In the genomic region with DNA sequence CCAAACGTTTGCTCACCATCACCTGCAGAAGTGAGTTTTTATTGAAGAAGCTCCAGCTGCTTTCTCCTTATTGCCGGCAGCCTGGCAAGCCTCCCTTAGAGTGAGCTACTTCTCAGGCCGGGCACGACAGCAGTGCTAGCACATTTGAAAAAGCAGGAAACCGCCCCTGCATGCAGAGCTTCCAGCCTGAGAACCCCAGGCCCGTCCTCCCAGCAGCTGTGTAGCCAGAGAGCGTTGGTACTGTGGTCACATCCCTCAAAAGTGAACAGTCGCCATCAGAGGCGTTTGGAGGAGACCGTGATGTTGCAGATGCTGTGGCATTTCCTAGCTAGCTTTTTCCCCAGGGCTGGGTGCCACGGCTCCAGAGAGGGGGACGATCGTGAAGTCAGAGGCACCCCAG, we compare ENCODE assay signal across 10 cellular contexts. TPM values are rescaled to one million over a fixed set of nuclear protein-coding genes. Genes with fewer than 3 reads are reported as not detected.
DNase-seq lines count a peak whose midpoint lies in the region; ATAC-seq and TF ChIP-seq lines count a peak whose summit lies in the region.
"Had no signal": no experiment of that assay in that cellular context is flagged by ENCODE, and none has a peak within 500 bp of the region (broad histone marks: within the 10 kb centered on the region; RNA-seq: fewer than 3 reads in every experiment).

No MANE protein-coding gene starts in this region.

- H2BK12ac ChIP-seq in trophoblast cell (ENCODE audit: low read length): no peak overlapping the region

- no peaks in the 10 kb centered on the region for H3K9me3 Mint-ChIP-seq in effector memory CD8-positive, alpha-beta T cell
- H3K9me3 Mint-ChIP-seq in natural killer cell: no peaks in the 10 kb centered on the region

- H3K9ac ChIP-seq in BLaER1: peak overlapping the region; percentile 67
- no peak overlapping the region for H3K9ac ChIP-seq in trophoblast cell (ENCODE audit: low read length)
- H3K9ac ChIP-seq: parathyroid adenoma had no signal

- no CpG with 5 or more reads among the region's 13 CpGs for WGBS in trophoblast cell (ENCODE audit: extremely low coverage, insufficient coverage, insufficient read length)

- no peak overlapping the region for H4K91ac ChIP-seq in trophoblast cell (ENCODE audit: low read depth, low read length)

- H3K27me3 ChIP-seq in BLaER1 (no peaks in the 10 kb centered on the region), trophoblast cell (ENCODE audit: insufficient read depth, low read length) (no peaks in the 10 kb centered on the region)
- H3K27me3 ChIP-seq: foreskin keratinocyte had no signal

- intact Hi-C loops in natural killer cell (cut with micrococcal nuclease): no loop called here

- DNase-seq in T-helper 17 cell (no peak), nucleus accumbens (lab: John Stamatoyannopoulos, UW) (peak in 32 of 56 donors; percentile 26 to 85 (median 69)), natural killer cell (no peak), trophoblast cell (no peak), foreskin melanocyte (no peak)
- DNase-seq in effector memory CD8-positive, alpha-beta T cell: no peak
- no peak for DNase-seq in stimulated activated CD4-positive, alpha-beta T cell treated with anti-CD3 and anti-CD28 coated beads, Interleukin-2, amount 100 ng/mL, for 24 hours
- DNase-seq: foreskin keratinocyte had no signal

- H3K4me1 Mint-ChIP-seq in T-helper 17 cell (peaks cover 52% of the 10 kb centered on the region), natural killer cell (peaks cover 49 to 64% of the 10 kb centered on the region in 2 donors)
- H3K4me1 Mint-ChIP-seq in effector memory CD8-positive, alpha-beta T cell (ENCODE audit: low read depth in 2 of 2): peaks cover 36 to 61% of the 10 kb centered on the region in 2 donors

- H3K4me2 ChIP-seq in BLaER1: peak overlapping the region; percentile 94
- no peak overlapping the region for H3K4me2 ChIP-seq in trophoblast cell (ENCODE audit: low read length)

- no peak overlapping the region for H3K14ac ChIP-seq in trophoblast cell (ENCODE audit: low read length)

- H3K4me3 Mint-ChIP-seq in T-helper 17 cell (peak overlapping the region; percentile 79), natural killer cell (no peak overlapping the region)
- H3K4me3 Mint-ChIP-seq in effector memory CD8-positive, alpha-beta T cell: peak overlapping the region in 1 of 2 donors; percentile 28

- H3K23ac ChIP-seq in trophoblast cell (ENCODE audit: low read length): no peak overlapping the region

- no peak overlapping the region for H4K12ac ChIP-seq in trophoblast cell (ENCODE audit: low read depth, low read length)

- no peak overlapping the region for H3K18ac ChIP-seq in trophoblast cell (ENCODE audit: low read length)

- H3K79me2 ChIP-seq in trophoblast cell (ENCODE audit: control insufficient read depth, insufficient read depth, low read length, poor library complexity): no peaks in the 10 kb centered on the region

- H3K27me3 Mint-ChIP-seq in T-helper 17 cell (no peaks in the 10 kb centered on the region), natural killer cell (ENCODE audit: low read depth in 2 of 2) (no peaks in the 10 kb centered on the region)
- H3K27me3 Mint-ChIP-seq in effector memory CD8-positive, alpha-beta T cell: no peaks in the 10 kb centered on the region

- H2AK5ac ChIP-seq in trophoblast cell (ENCODE audit: low read length): no peak overlapping the region

- H3K4ac ChIP-seq in trophoblast cell (ENCODE audit: low read depth, low read length): no peak overlapping the region

- H3K9me3 ChIP-seq in BLaER1 (no peaks in the 10 kb centered on the region), T-helper 17 cell (ENCODE audit: control insufficient read depth, low read length, poor library complexity, severe bottlenecking) (no peaks in the 10 kb centered on the region), trophoblast cell (ENCODE audit: insufficient read depth, low read depth, low read length) (no peaks in the 10 kb centered on the region)

- H3K27ac ChIP-seq in BLaER1 (peak overlapping the region; percentile 74), trophoblast cell (ENCODE audit: low read depth, low read length) (no peak overlapping the region)
- H3K27ac ChIP-seq: foreskin keratinocyte, parathyroid adenoma had no signal

- no peak overlapping the region for H4K8ac ChIP-seq in trophoblast cell (ENCODE audit: low read depth, low read length)

- H3K4me1 ChIP-seq in BLaER1 (peaks cover 89% of the 10 kb centered on the region), trophoblast cell (ENCODE audit: control insufficient read depth in 1 of 2, insufficient read depth in 2 of 2, low read length in 2 of 2) (peaks cover 3 to 6% of the 10 kb centered on the region in 2 experiments)

- no peaks in the 10 kb centered on the region for H3K36me3 Mint-ChIP-seq in T-helper 17 cell (ENCODE audit: low read depth)
- peaks cover 17% of the 10 kb centered on the region for H3K36me3 Mint-ChIP-seq in effector memory CD8-positive, alpha-beta T cell (ENCODE audit: insufficient read depth)
- no peaks in the 10 kb centered on the region for H3K36me3 Mint-ChIP-seq in natural killer cell

- H3K27ac Mint-ChIP-seq in T-helper 17 cell: peak overlapping the region; percentile 94
- peak overlapping the region; percentile 73 to 87 for H3K27ac Mint-ChIP-seq in effector memory CD8-positive, alpha-beta T cell
- H3K27ac Mint-ChIP-seq in natural killer cell: peak overlapping the region in 1 of 2 donors; percentile 84

- H4K20me1 ChIP-seq in BLaER1: peaks cover 95% of the 10 kb centered on the region

- H2BK5ac ChIP-seq in trophoblast cell (ENCODE audit: low read depth, low read length, poor library complexity): no peak overlapping the region

- H3K36me3 ChIP-seq in BLaER1: peaks cover 14% of the 10 kb centered on the region
- no peaks in the 10 kb centered on the region for H3K36me3 ChIP-seq in trophoblast cell (ENCODE audit: control insufficient read depth in 1 of 2, insufficient read depth in 2 of 2, low read length in 2 of 2)

- no peak for ATAC-seq in T-helper 17 cell
- no peak for ATAC-seq in effector memory CD8-positive, alpha-beta T cell (replicated peaks)
- ATAC-seq in natural killer cell: no peak
- ATAC-seq: foreskin keratinocyte had no signal

- no peak overlapping the region for H2AFZ ChIP-seq in trophoblast cell (ENCODE audit: insufficient read depth, low read length, poor library complexity)
- H2AFZ ChIP-seq: parathyroid adenoma had no signal

- no peak overlapping the region for H2BK120ac ChIP-seq in trophoblast cell (ENCODE audit: insufficient read depth, low read length, poor library complexity)

- no peak for TF ChIP-seq CTCF in natural killer cell (IDR thresholded peaks at IDR 0.05)

- no peaks in the 10 kb centered on the region for H3K79me1 ChIP-seq in trophoblast cell (ENCODE audit: low read length)

- H3K4me3 ChIP-seq in BLaER1 (peak overlapping the region; percentile 37; the same call in 1 of the 2 replicates), trophoblast cell (ENCODE audit: low read depth, low read length) (no peak overlapping the region)

RNA-seq across cellular contexts. Expression of gene SLC25A25, which starts 23.5 kb away (rescaled TPM):
- total RNA-seq in T-helper 17 cell: 10 to 100 TPM; 16.3 to 20.4 TPM
- total RNA-seq in natural killer cell: 10 to 100 TPM; 16.8 to 19.1 (median 18.9) TPM
- 10.2 and 11.5 TPM in 2 replicates for polyA plus RNA-seq in trophoblast cell (2013)

RNA-seq across cellular contexts. Expression of gene NAIF1, which starts 24.5 kb away (rescaled TPM):
- 10 to 100 TPM; 11.6 to 15.2 TPM for total RNA-seq in T-helper 17 cell
- total RNA-seq in natural killer cell: 10 to 100 TPM; 11.9 to 12.6 (median 12.1) TPM
- polyA plus RNA-seq in trophoblast cell (2013): 6.6 and 7.1 TPM in 2 replicates

RNA-seq across cellular contexts. Expression of gene PTGES2, which starts 36.0 kb away (rescaled TPM):
- total RNA-seq in T-helper 17 cell (10 to 100 TPM; 46.4 to 58.2 TPM), natural killer cell (10 to 100 TPM; 43.4 to 57.0 (median 53.3) TPM)
- 24.0 and 25.6 TPM in 2 replicates for polyA plus RNA-seq in trophoblast cell (2013)

RNA-seq across cellular contexts. Expression of gene LCN2, which starts 57.7 kb away (rescaled TPM):
- total RNA-seq in T-helper 17 cell (1 to 10 TPM in 1 of 2 donors, not detected in 1; 9.3 TPM), natural killer cell (under 1 TPM in 2 of 3 donors, not detected in 1; 0.82 to 0.99 TPM)
- not detected in 2 replicates for polyA plus RNA-seq in trophoblast cell (2013)

Comparison
In these comparisons a context has a peak if more than half of its experiments do, and no peak if none do; other contexts are left out.
1. DNase-seq: peak in nucleus accumbens (32 of 56); none in T-helper 17 cell (0 of 3), effector memory CD8-positive, alpha-beta T cell (0 of 3), natural killer cell (single experiment), stimulated activated CD4-positive, alpha-beta T cell treated with anti-CD3 and anti-CD28 coated beads, Interleukin-2, amount 100 ng/mL, for 24 hours (0 of 2), trophoblast cell (0 of 2) and foreskin melanocyte (single experiment).